Comparison of ENCODE assay signal across 32 cellular contexts in the genomic region with DNA sequence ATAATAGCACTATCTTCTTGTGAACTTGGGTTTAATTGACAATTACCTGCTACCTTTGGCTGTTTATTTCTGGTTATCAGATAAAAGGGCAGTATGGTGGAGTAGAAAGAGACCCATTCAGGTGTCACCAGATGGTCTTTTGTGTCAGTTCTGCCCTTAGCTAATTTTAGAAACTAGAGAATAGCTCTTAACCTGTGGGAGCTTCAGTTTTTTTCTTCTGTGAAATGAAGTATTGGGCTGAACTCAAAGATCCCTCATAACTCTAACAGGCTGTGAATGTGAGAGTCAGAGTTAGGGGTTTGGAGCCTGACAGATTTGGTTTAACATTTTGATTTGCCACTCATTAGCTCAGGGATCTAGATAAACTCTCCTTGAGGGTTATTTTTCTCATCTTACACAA.
A peak's percentile ranks its signal among the peaks of the same experiment; 100 is the strongest.
DNase-seq lines count a peak whose midpoint lies in the region; ATAC-seq, FAIRE-seq and TF ChIP-seq lines count a peak whose summit lies in the region.
"Had no signal": no experiment of that assay in that cellular context is flagged by ENCODE, and none has a peak within 500 bp of the region (broad histone marks: within the 10 kb centered on the region; RNA-seq: fewer than 3 reads in every experiment).

No MANE protein-coding gene starts in this region.

- no peak for DNase-seq in GM18507 (ENCODE audit: extremely low spot score, insufficient read length, low read depth)
- DNase-seq in GM19239 (ENCODE audit: insufficient read length, low spot score) = no peak
- DNase-seq in MM.1S = peak; percentile 48
- no peak for DNase-seq in dorsolateral prefrontal cortex
- DNase-seq in dedifferentiated amniotic fluid mesenchymal stem cell (ENCODE audit: extremely low spot score) = no peak
- DNase-seq: AML-193; CD4-positive, alpha-beta memory T cell; COR-L47; DMS79; EL; GDM1; GOT3; HFFc6; IMR-90; KG1; NCI-H1048; NCI-H1417; NCI-H187; NCI-H2081 treated with DMSO at 0.1 percent for 48 hours; NCI-H226; NCI-H510A; NCI-H774; NK-92 treated with Interleukin-12 subunit alpha and Interleukin-12 subunit beta, amount 100 ng/mL, for 24 hours; SHP77; T-cell had no signal

- H3K4me3 ChIP-seq in MM.1S (ENCODE audit: low read length) = no peak overlapping the region
- no peak overlapping the region for H3K4me3 ChIP-seq in OCI-LY3 (ENCODE audit: low read length)
- no peak overlapping the region for H3K4me3 ChIP-seq in dorsolateral prefrontal cortex
- H3K4me3 ChIP-seq: A549; BLaER1 treated with 17β-estradiol and CSF1 and Interleukin-3, amounts not matched to agents 10 nM and 100 nM; HAP-1 had no signal

- TF ChIP-seq CTCF in MM.1S (IDR thresholded peaks at IDR 0.05; ENCODE audit: low read length) (no peak), OCI-LY3 (IDR thresholded peaks at IDR 0.05; ENCODE audit: low read depth, low read length) (no peak), dorsolateral prefrontal cortex (IDR thresholded peaks at IDR 0.05 in 54 of 56, conservative IDR thresholded peaks at IDR 0.05 in 2 of 56; ENCODE audit: low read depth in 1 of 56, partially characterized antibody in 56 of 56) (no peak)

- H3K27me3 ChIP-seq in MM.1S (replicated peaks; ENCODE audit: insufficient read depth, low read length) = no peaks in the 10 kb centered on the region
- H3K27me3 ChIP-seq in OCI-LY3 (ENCODE audit: low read depth, low read length) = no peaks in the 10 kb centered on the region
- H3K27me3 ChIP-seq in dorsolateral prefrontal cortex = peaks cover 0 to 31% (median 5%) of the 10 kb centered on the region in 45 donors

- intact Hi-C loops in dorsolateral prefrontal cortex (cut with DNase I) = no loop called here

- H2AFZ ChIP-seq in MM.1S (ENCODE audit: low read length) (no peak overlapping the region), OCI-LY3 (ENCODE audit: low read depth, low read length) (no peak overlapping the region)

- H3K9ac ChIP-seq in MM.1S (ENCODE audit: low read length) = no peak overlapping the region
- H3K9ac ChIP-seq in OCI-LY3 (ENCODE audit: low read length) = no peak overlapping the region
- H3K9ac ChIP-seq: BLaER1 treated with 17β-estradiol and CSF1 and Interleukin-3, amounts not matched to agents 10 nM and 100 nM had no signal

- no peaks in the 10 kb centered on the region for H4K20me1 ChIP-seq in MM.1S (ENCODE audit: insufficient read depth, low read length)
- H4K20me1 ChIP-seq in OCI-LY3 (ENCODE audit: insufficient read depth, low read length) = no peaks in the 10 kb centered on the region
- H4K20me1 ChIP-seq: BLaER1 treated with 17β-estradiol and CSF1 and Interleukin-3, amounts not matched to agents 10 nM and 100 nM had no signal

- no peak for ATAC-seq in activated CD4-positive, CD25-positive, alpha-beta regulatory T cell treated with anti-CD3 and anti-CD28 coated beads, Interleukin-2, amount 50 U/mL, for 24 hours
- ATAC-seq: A549, T-cell had no signal

- H3K4me1 ChIP-seq in MM.1S (ENCODE audit: low read length) = peaks cover 21% of the 10 kb centered on the region
- H3K4me1 ChIP-seq in OCI-LY3 (ENCODE audit: low read length) = peaks cover 24% of the 10 kb centered on the region
- H3K4me1 ChIP-seq: A549; BLaER1 treated with 17β-estradiol and CSF1 and Interleukin-3, amounts not matched to agents 10 nM and 100 nM; HAP-1 had no signal

- H3F3A ChIP-seq in MM.1S (ENCODE audit: insufficient read depth, low read length) = no peaks in the 10 kb centered on the region

- H3K79me2 ChIP-seq in MM.1S (ENCODE audit: low read length) (no peaks in the 10 kb centered on the region), OCI-LY3 (ENCODE audit: low read length) (no peaks in the 10 kb centered on the region)

- H3K27ac ChIP-seq in MM.1S (ENCODE audit: low read length) = peak overlapping the region; percentile 29; the same call in 1 of the 2 replicates
- no peak overlapping the region for H3K27ac ChIP-seq in OCI-LY3 (ENCODE audit: low read length)
- no peak overlapping the region for H3K27ac ChIP-seq in dorsolateral prefrontal cortex
- H3K27ac ChIP-seq: A549; BLaER1 treated with 17β-estradiol and CSF1 and Interleukin-3, amounts not matched to agents 10 nM and 100 nM; RWPE1 had no signal

- H3K9me3 ChIP-seq in MM.1S (replicated peaks; ENCODE audit: insufficient read depth, low read length) (no peaks in the 10 kb centered on the region), OCI-LY3 (ENCODE audit: insufficient read depth, low read length) (no peaks in the 10 kb centered on the region)
- H3K9me3 ChIP-seq: A549, HAP-1 had no signal

- H3K4me2 ChIP-seq in MM.1S (ENCODE audit: low read depth, low read length) (no peak overlapping the region), OCI-LY3 (ENCODE audit: low read length) (peak overlapping the region; percentile 58; the same call in 1 of the 2 replicates)
- H3K4me2 ChIP-seq: A549; BLaER1 treated with 17β-estradiol and CSF1 and Interleukin-3, amounts not matched to agents 10 nM and 100 nM had no signal

- H3K36me3 ChIP-seq in MM.1S (replicated peaks; ENCODE audit: insufficient read depth, low read length) (no peaks in the 10 kb centered on the region), OCI-LY3 (replicated peaks; ENCODE audit: low read depth, low read length) (no peaks in the 10 kb centered on the region)
- H3K36me3 ChIP-seq: BLaER1 treated with 17β-estradiol and CSF1 and Interleukin-3, amounts not matched to agents 10 nM and 100 nM; HAP-1 had no signal

- peak; percentile 41 for FAIRE-seq in GM18507 (lab: Jason Lieb, UNC)
- peak; percentile 4 for FAIRE-seq in GM19239 (lab: Jason Lieb, UNC)
- FAIRE-seq: GM12892 had no signal

- no peaks in the 10 kb centered on the region for H3K9me2 ChIP-seq in MM.1S (replicated peaks; ENCODE audit: insufficient read depth, low read length)
